Comparison of ENCODE assay signal across 26 cellular contexts in the genomic region with DNA sequence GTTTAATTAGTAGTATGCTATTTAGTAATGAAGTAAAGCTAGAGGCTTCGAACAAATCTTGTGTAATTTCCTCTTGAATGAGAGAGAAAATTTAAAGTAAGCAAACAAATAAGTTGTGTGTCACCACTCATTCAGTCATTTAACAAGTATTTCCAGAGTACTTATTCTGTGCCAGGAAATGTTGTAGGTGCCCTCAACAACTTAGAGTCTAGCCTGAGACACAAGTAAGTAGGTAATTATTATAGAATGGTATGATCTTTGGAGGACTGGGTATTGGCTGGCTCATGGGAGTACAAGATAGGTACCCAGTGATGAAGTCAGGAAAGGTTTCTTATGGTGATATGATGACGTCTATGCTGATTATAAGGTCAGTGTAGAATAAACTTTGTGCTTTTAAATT.
"Had no signal": no experiment of that assay in that cellular context is flagged by ENCODE, and none has a peak within 500 bp of the region (broad histone marks: within the 10 kb centered on the region; RNA-seq: fewer than 3 reads in every experiment).

No MANE protein-coding gene starts in this region.

- H3K27ac Mint-ChIP-seq: effector memory CD8-positive, alpha-beta T cell; naive thymus-derived CD4-positive, alpha-beta T cell; nephron; neural progenitor cell; stimulated activated effector memory CD8-positive, alpha-beta T cell treated with anti-CD3 and anti-CD28 coated beads, Interleukin-12 subunit alpha, Interleukin-12 subunit beta, amount 100 ng/mL, for 72 hours had no signal

- H3K4me3 ChIP-seq: coronary artery, gastroesophageal sphincter, heart right ventricle, neural progenitor cell, prostate gland, right atrium auricular region, smooth muscle cell, stomach, thyroid gland had no signal

- H3K9ac ChIP-seq: neural progenitor cell had no signal

- DNase-seq: effector memory CD8-positive, alpha-beta T cell; foreskin fibroblast; glutamatergic neuron; heart right ventricle; hippocampal formation; islet precursor cell; kidney glomerular epithelial cell; mammary epithelial cell; midbrain; naive thymus-derived CD4-positive, alpha-beta T cell; stimulated activated CD4-positive, alpha-beta T cell treated with anti-CD3 and anti-CD28 coated beads, Interleukin-12 subunit alpha, Interleukin-12 subunit beta, amount 100 ng/mL, for 4 hours; stimulated activated CD4-positive, alpha-beta T cell treated with anti-CD3 and anti-CD28 coated beads, Interleukin-1b, Interleukin-23, amount 100 ng/mL, for 48 hours; stimulated activated CD4-positive, alpha-beta T cell treated with anti-CD3 and anti-CD28 coated beads, Interleukin-4, amount 100 ng/mL, for 1 hour; stimulated activated naive CD4-positive, alpha-beta T cell treated with Interleukin-2 at 50 U/mL for 16 hours; stomach; thyroid gland had no signal

- H3K4me1 ChIP-seq: gastroesophageal sphincter, heart right ventricle, neural progenitor cell, prostate gland, right atrium auricular region, stomach, thyroid gland had no signal

- H3K9me3 Mint-ChIP-seq: effector memory CD8-positive, alpha-beta T cell; nephron; stimulated activated effector memory CD8-positive, alpha-beta T cell treated with anti-CD3 and anti-CD28 coated beads, Interleukin-12 subunit alpha, Interleukin-12 subunit beta, amount 100 ng/mL, for 72 hours had no signal

- FAIRE-seq: endometrium had no signal

- H3K9me3 ChIP-seq: gastroesophageal sphincter, heart right ventricle, prostate gland, right atrium auricular region, stomach, thyroid gland had no signal

- H3K27me3 Mint-ChIP-seq: effector memory CD8-positive, alpha-beta T cell; naive thymus-derived CD4-positive, alpha-beta T cell had no signal

- H3K4me3 Mint-ChIP-seq: effector memory CD8-positive, alpha-beta T cell; naive thymus-derived CD4-positive, alpha-beta T cell; nephron; neural progenitor cell; stimulated activated effector memory CD8-positive, alpha-beta T cell treated with anti-CD3 and anti-CD28 coated beads, Interleukin-12 subunit alpha, Interleukin-12 subunit beta, amount 100 ng/mL, for 72 hours had no signal

- H3K4me2 ChIP-seq: neural progenitor cell, smooth muscle cell had no signal

- H3K27me3 ChIP-seq: gastroesophageal sphincter, heart right ventricle, neural progenitor cell, right atrium auricular region, stomach, thyroid gland had no signal

- H3K36me3 ChIP-seq: prostate gland, right atrium auricular region, thyroid gland had no signal

- H3K4me1 Mint-ChIP-seq: nephron; neural progenitor cell; stimulated activated effector memory CD8-positive, alpha-beta T cell treated with anti-CD3 and anti-CD28 coated beads, Interleukin-12 subunit alpha, Interleukin-12 subunit beta, amount 100 ng/mL, for 72 hours had no signal

- H3K27ac ChIP-seq: coronary artery, gastroesophageal sphincter, heart right ventricle, neural progenitor cell, prostate gland, right atrium auricular region, stomach, thyroid gland had no signal

- ATAC-seq: effector memory CD8-positive, alpha-beta T cell; gastroesophageal sphincter; heart right ventricle; naive thymus-derived CD4-positive, alpha-beta T cell; sciatic nerve; stimulated activated effector memory CD8-positive, alpha-beta T cell treated with anti-CD3 and anti-CD28 coated beads, Interleukin-12 subunit alpha, Interleukin-12 subunit beta, amount 100 ng/mL, for 72 hours had no signal

- H2AFZ ChIP-seq: neural progenitor cell had no signal
